25 cellular contexts compared by ENCODE assay signal in genomic region chr16:3589441-3589921, GRCh38. TPM values are rescaled to one million over a fixed set of nuclear protein-coding genes. Genes with fewer than 3 reads are reported as not detected.
A peak's percentile ranks its signal among the peaks of the same experiment; 100 is the strongest.
DNase-seq lines count a peak whose midpoint lies in the region; ATAC-seq, FAIRE-seq and TF ChIP-seq lines count a peak whose summit lies in the region.
"Had no signal": no experiment of that assay in that cellular context is flagged by ENCODE, and none has a peak within 500 bp of the region (broad histone marks: within the 10 kb centered on the region; RNA-seq: fewer than 3 reads in every experiment).

No MANE protein-coding gene starts in this region.

- BruUV-seq in HepG2 (replicated peaks; lab: Mats Ljungman, UMichigan), result no TSS peak

- DNase-seq in right lobe of liver, result peak in 1 of 3 donors; percentile 45
- DNase-seq in HepG2 (ENCODE audit: low spot score), result no peak
- DNase-seq in mucosa of descending colon, result no peak
- DNase-seq in inferior parietal cortex (ENCODE audit: extremely low spot score), result no peak
- no peak for DNase-seq in NCI-H2029 treated with DMSO at 0.1 percent for 48 hours (lab: John Stamatoyannopoulos, UW)
- DNase-seq in medulla oblongata (ENCODE audit: extremely low spot score), result no peak
- DNase-seq: activated CD8-positive, alpha-beta T cell treated with anti-CD3 and anti-CD28 coated beads for 36 hours; activated gamma-delta T cell; C1 segment of cervical spinal cord; colonic mucosa; EL; H9; NCI-H146; NCI-H2171 treated with DMSO at 0.1 percent for 48 hours; NCI-H524 treated with DMSO at 0.1 percent for 48 hours; stimulated activated CD4-positive, alpha-beta T cell treated with anti-CD3 and anti-CD28 coated beads, Interleukin-4, amount 100 ng/mL, for 24 hours; T-helper 2 cell had no signal

- no peaks in the 10 kb centered on the region for H3K9me3 Mint-ChIP-seq in dendritic cell treated with granulocyte-macrophage colony-stimulating factor and Interleukin-4, amounts not matched to agents 40 ng/mL and 50 ng/mL, for 4 days
- H3K9me3 Mint-ChIP-seq: activated CD8-positive, alpha-beta T cell treated with anti-CD3 and anti-CD28 coated beads for 36 hours; H9; IgD-negative memory B cell; stimulated activated naive CD8-positive, alpha-beta T cell treated with anti-CD3 and anti-CD28 coated beads, Interleukin-15, Interleukin-2, amounts not matched to agents 100 ng/mL and 50 ng/mL, for 24 hours had no signal

- in situ Hi-C loops in HepG2 (cut with HindIII; ENCODE audit: extremely low pct_ligation_motif_present, low pct_unique_long_range_greater_than_20kb), result no loop called here

- no peak overlapping the region for H3K9ac ChIP-seq in HepG2 (ENCODE audit: insufficient read depth, low read depth, low read length)

- H3K9me3 ChIP-seq in right lobe of liver (no peaks in the 10 kb centered on the region), HepG2 (ENCODE audit: low read length) (no peaks in the 10 kb centered on the region), mucosa of descending colon (no peaks in the 10 kb centered on the region)
- H3K9me3 ChIP-seq: breast epithelium, colonic mucosa, tibial nerve had no signal

- peak in 3 of 4 donors; percentile 20 to 54 (median 36) for ATAC-seq in right lobe of liver
- ATAC-seq in HepG2, result no peak
- peak; percentile 45 for ATAC-seq in mucosa of descending colon
- no peak for ATAC-seq in GM21367 (IDR thresholded peaks at IDR 0.05; ENCODE audit: unreplicated experiment)
- ATAC-seq: activated CD8-positive, alpha-beta T cell treated with anti-CD3 and anti-CD28 coated beads for 36 hours had no signal

- peaks cover 11% of the 10 kb centered on the region for H3K27me3 Mint-ChIP-seq in dendritic cell treated with granulocyte-macrophage colony-stimulating factor and Interleukin-4, amounts not matched to agents 40 ng/mL and 50 ng/mL, for 4 days
- H3K27me3 Mint-ChIP-seq: activated CD8-positive, alpha-beta T cell treated with anti-CD3 and anti-CD28 coated beads for 36 hours; IgD-negative memory B cell; stimulated activated naive CD8-positive, alpha-beta T cell treated with anti-CD3 and anti-CD28 coated beads, Interleukin-15, Interleukin-2, amounts not matched to agents 100 ng/mL and 50 ng/mL, for 24 hours had no signal

- H3K36me3 ChIP-seq in right lobe of liver, result no peaks in the 10 kb centered on the region
- H3K36me3 ChIP-seq in HepG2 (replicated peaks in 1 of 2; ENCODE audit: control insufficient read depth in 1 of 2, insufficient read depth in 2 of 2, low read length in 2 of 2), result 0 out of 5 replicates have a peak, but pooled peaks cover 0 to 4% of the 10 kb centered on the region in 2 experiments
- no peaks in the 10 kb centered on the region for H3K36me3 ChIP-seq in mucosa of descending colon (ENCODE audit: low read depth)
- H3K36me3 ChIP-seq: breast epithelium, colonic mucosa had no signal

- H3K4me1 ChIP-seq in right lobe of liver, result no peaks in the 10 kb centered on the region
- H3K4me1 ChIP-seq in HepG2 (ENCODE audit: insufficient read depth, low read length), result no peaks in the 10 kb centered on the region
- H3K4me1 ChIP-seq in mucosa of descending colon (ENCODE audit: low read depth), result no peaks in the 10 kb centered on the region
- H3K4me1 ChIP-seq: breast epithelium, colonic mucosa, tibial nerve had no signal

- H3K79me2 ChIP-seq in HepG2 (ENCODE audit: insufficient read depth, low read length), result no peaks in the 10 kb centered on the region

- intact Hi-C loops in right lobe of liver (cut with DNase I) (no loop called here), HepG2 (cut with micrococcal nuclease; ENCODE audit: unreplicated experiment) (no loop called here), mucosa of descending colon (cut with DNase I, micrococcal nuclease) (no loop called here)
- intact Hi-C loops in dendritic cell treated with granulocyte-macrophage colony-stimulating factor and Interleukin-4, amounts not matched to agents 40 ng/mL and 50 ng/mL, for 4 days (cut with micrococcal nuclease), result no loop called here

- H3K4me3 ChIP-seq in right lobe of liver (no peak overlapping the region), HepG2 (replicated peaks in 1 of 3; ENCODE audit: insufficient read depth in 1 of 3, low read depth in 2 of 3, low read length in 3 of 3) (no peak overlapping the region), mucosa of descending colon (no peak overlapping the region)
- H3K4me3 ChIP-seq: breast epithelium, colonic mucosa, SK-N-MC, tibial nerve had no signal

- TF ChIP-seq CTCF in right lobe of liver (IDR thresholded peaks at IDR 0.05), result no peak
- TF ChIP-seq CTCF in HepG2 (CRISPR knock-in tag; IDR thresholded peaks at IDR 0.05), result no peak
- no peak for TF ChIP-seq CTCF in mucosa of descending colon (IDR thresholded peaks at IDR 0.05)

- H3K4me2 ChIP-seq in HepG2 (ENCODE audit: low read depth, low read length), result no peak overlapping the region

- whole genome bisulfite sequencing in right lobe of liver (ENCODE audit: insufficient coverage, low coverage, low lambda C conversion rate, missing lambda C conversion rate), result 92% methylated on average over 2 of the region's 27 CpGs
- 97% methylated on average over 16 of the region's 27 CpGs for WGBS in HepG2 (ENCODE audit: low lambda C conversion rate)

- no peaks in the 10 kb centered on the region for H3K27me3 ChIP-seq in right lobe of liver
- no peaks in the 10 kb centered on the region for H3K27me3 ChIP-seq in HepG2 (ENCODE audit: control insufficient read depth in 1 of 2, insufficient read depth in 2 of 2, low read length in 2 of 2)
- H3K27me3 ChIP-seq: breast epithelium, colonic mucosa, tibial nerve had no signal

- peak overlapping the region; percentile 87 for H3K27ac Mint-ChIP-seq in dendritic cell treated with granulocyte-macrophage colony-stimulating factor and Interleukin-4, amounts not matched to agents 40 ng/mL and 50 ng/mL, for 4 days
- H3K27ac Mint-ChIP-seq: activated CD8-positive, alpha-beta T cell treated with anti-CD3 and anti-CD28 coated beads for 36 hours; stimulated activated naive CD8-positive, alpha-beta T cell treated with anti-CD3 and anti-CD28 coated beads, Interleukin-15, Interleukin-2, amounts not matched to agents 100 ng/mL and 50 ng/mL, for 24 hours had no signal

- no peak for TF ChIP-seq RAD21 in HepG2 (CRISPR knock-in tag; IDR thresholded peaks at IDR 0.05)

- no peak overlapping the region for H2AFZ ChIP-seq in HepG2 (ENCODE audit: low read length)

- no peak for FAIRE-seq in HepG2 (lab: Jason Lieb, UNC)

- CTCF ChIA-PET in HepG2 (lab: Yijun Ruan, JAX; ENCODE audit: low intra/inter-chr PET ratio, low total read pairs), result no interaction called here

- TF ChIP-seq POLR2A in right lobe of liver (IDR thresholded peaks at IDR 0.05) (no peak), HepG2 (IDR thresholded peaks at IDR 0.05; ENCODE audit: insufficient read depth in 1 of 2, low read depth in 2 of 2, low read length in 2 of 2) (no peak)

- TF ChIP-seq EP300 in HepG2 (IDR thresholded peaks at IDR 0.05; ENCODE audit: low read depth in 2 of 2, low read length in 2 of 2) (no peak), HepG2 (CRISPR knock-in tag; IDR thresholded peaks at IDR 0.05; ENCODE audit: borderline replicate concordance) (no peak)

- peak overlapping the region; percentile 79 for H3K4me3 Mint-ChIP-seq in dendritic cell treated with granulocyte-macrophage colony-stimulating factor and Interleukin-4, amounts not matched to agents 40 ng/mL and 50 ng/mL, for 4 days
- H3K4me3 Mint-ChIP-seq: activated CD8-positive, alpha-beta T cell treated with anti-CD3 and anti-CD28 coated beads for 36 hours; H9; IgD-negative memory B cell; stimulated activated naive CD8-positive, alpha-beta T cell treated with anti-CD3 and anti-CD28 coated beads, Interleukin-15, Interleukin-2, amounts not matched to agents 100 ng/mL and 50 ng/mL, for 24 hours had no signal

- H4K20me1 ChIP-seq in HepG2 (ENCODE audit: insufficient read depth, low read length), result no peaks in the 10 kb centered on the region

- POLR2A ChIA-PET in HepG2 (lab: Yijun Ruan, JAX), result no interaction called here

- peaks cover 52% of the 10 kb centered on the region for H3K36me3 Mint-ChIP-seq in dendritic cell treated with granulocyte-macrophage colony-stimulating factor and Interleukin-4, amounts not matched to agents 40 ng/mL and 50 ng/mL, for 4 days (ENCODE audit: low read depth)

- no peak overlapping the region for H3K27ac ChIP-seq in right lobe of liver
- no peak overlapping the region for H3K27ac ChIP-seq in HepG2 (ENCODE audit: extremely low read length, insufficient read depth, low read length)
- H3K27ac ChIP-seq: breast epithelium, colonic mucosa, SK-N-MC, tibial nerve had no signal

- peaks cover 75% of the 10 kb centered on the region for H3K4me1 Mint-ChIP-seq in dendritic cell treated with granulocyte-macrophage colony-stimulating factor and Interleukin-4, amounts not matched to agents 40 ng/mL and 50 ng/mL, for 4 days (ENCODE audit: low read depth)

RNA-seq across cellular contexts. Expression of gene NLRC3, which starts 12.3 kb away (rescaled TPM):
- 1 to 10 TPM in 1 of 6 experiments, under 1 TPM in 5; 0.53 to 1.2 (median 0.64) TPM for total RNA-seq in right lobe of liver
- not detected in 2 replicates for total RNA-seq in HepG2 (2016; rRNA removed; fragmentation: Illumina TruSeq; extraction: Trizol)
- not detected in 2 replicates for total RNA-seq in HepG2 (2016; cell fraction: cytosol; rRNA removed; fragmentation: Illumina TruSeq; extraction: Trizol; ENCODE audit: low read depth)
- total RNA-seq in HepG2 (2016; cell fraction: insoluble cytoplasmic fraction; rRNA removed; fragmentation: Illumina TruSeq; extraction: Trizol), result 0.09 TPM in 1 of 2 replicates, not detected in the other
- not detected in 2 replicates for total RNA-seq in HepG2 (2016; cell fraction: membrane; rRNA removed; fragmentation: Illumina TruSeq; extraction: Trizol)
- not detected in 2 replicates for total RNA-seq in HepG2 (2016; cell fraction: nucleus; rRNA removed; fragmentation: Illumina TruSeq; extraction: Trizol)
- polyA plus RNA-seq in HepG2 (2011; rRNA removed), result 0.01 TPM in 1 of 2 replicates, not detected in the other
- polyA plus RNA-seq in HepG2 (2011; cell fraction: cytosol; rRNA removed), result not detected in 2 replicates
- 0.02 TPM in 1 of 2 replicates, not detected in the other for polyA plus RNA-seq in HepG2 (2011; cell fraction: nucleus; rRNA removed)
- polyA plus RNA-seq in HepG2 (2012), result 0.09 and 0.11 TPM in 2 replicates
- not detected in 2 replicates for polyA plus RNA-seq in HepG2 (2016; cell fraction: cytosol; fragmentation: Illumina TruSeq; extraction: Trizol; ENCODE audit: low read depth)
- not detected in 2 replicates for polyA plus RNA-seq in HepG2 (2016; cell fraction: insoluble cytoplasmic fraction; fragmentation: Illumina TruSeq; extraction: Trizol; ENCODE audit: low read depth)
- not detected in 2 replicates for polyA plus RNA-seq in HepG2 (2016; cell fraction: membrane; fragmentation: Illumina TruSeq; extraction: Trizol; ENCODE audit: low read depth)
- not detected in 2 replicates for polyA plus RNA-seq in HepG2 (2016; cell fraction: nucleus; fragmentation: Illumina TruSeq; extraction: Trizol; ENCODE audit: insufficient read depth, low read depth)
- polyA minus RNA-seq in HepG2 (2011; rRNA and poly(A)+ RNA removed; ENCODE audit: low replicate concordance), result 0.07 TPM in 1 of 2 replicates, not detected in the other
- not detected in 2 replicates for polyA minus RNA-seq in HepG2 (2011; cell fraction: cytosol; rRNA and poly(A)+ RNA removed)
- polyA minus RNA-seq in HepG2 (2011; cell fraction: nucleus; rRNA and poly(A)+ RNA removed), result not detected in 2 replicates
- total RNA-seq in mucosa of descending colon, result 1 to 10 TPM; 1.4 to 2.6 (median 1.7) TPM
- total RNA-seq: M059J had no signal

RNA-seq across cellular contexts. Expression of gene SLX4, which starts 21.9 kb away (rescaled TPM):
- total RNA-seq in right lobe of liver, result 1 to 10 TPM; 1.8 to 2.9 (median 2.2) TPM
- 2.5 and 3.6 TPM in 2 replicates for total RNA-seq in HepG2 (2016; rRNA removed; fragmentation: Illumina TruSeq; extraction: Trizol)
- total RNA-seq in HepG2 (2016; cell fraction: cytosol; rRNA removed; fragmentation: Illumina TruSeq; extraction: Trizol; ENCODE audit: low read depth), result 0.97 and 1.0 TPM in 2 replicates
- total RNA-seq in HepG2 (2016; cell fraction: insoluble cytoplasmic fraction; rRNA removed; fragmentation: Illumina TruSeq; extraction: Trizol), result 2.1 and 3.8 TPM in 2 replicates
- 1.3 and 1.6 TPM in 2 replicates for total RNA-seq in HepG2 (2016; cell fraction: membrane; rRNA removed; fragmentation: Illumina TruSeq; extraction: Trizol)
- total RNA-seq in HepG2 (2016; cell fraction: nucleus; rRNA removed; fragmentation: Illumina TruSeq; extraction: Trizol), result 7.6 and 7.9 TPM in 2 replicates
- 1.1 and 1.3 TPM in 2 replicates for polyA plus RNA-seq in HepG2 (2011; rRNA removed)
- 0.40 and 0.46 TPM in 2 replicates for polyA plus RNA-seq in HepG2 (2011; cell fraction: cytosol; rRNA removed)
- 5.4 and 5.9 TPM in 2 replicates for polyA plus RNA-seq in HepG2 (2011; cell fraction: nucleus; rRNA removed)
- polyA plus RNA-seq in HepG2 (2012), result 0.97 and 1.2 TPM in 2 replicates
- 0.16 and 0.18 TPM in 2 replicates for polyA plus RNA-seq in HepG2 (2016; cell fraction: cytosol; fragmentation: Illumina TruSeq; extraction: Trizol; ENCODE audit: low read depth)
- polyA plus RNA-seq in HepG2 (2016; cell fraction: insoluble cytoplasmic fraction; fragmentation: Illumina TruSeq; extraction: Trizol; ENCODE audit: low read depth), result 1.1 and 1.7 TPM in 2 replicates
- polyA plus RNA-seq in HepG2 (2016; cell fraction: membrane; fragmentation: Illumina TruSeq; extraction: Trizol; ENCODE audit: low read depth), result 0.21 and 0.31 TPM in 2 replicates
- 12.5 and 14.1 TPM in 2 replicates for polyA plus RNA-seq in HepG2 (2016; cell fraction: nucleus; fragmentation: Illumina TruSeq; extraction: Trizol; ENCODE audit: insufficient read depth, low read depth)
- polyA minus RNA-seq in HepG2 (2011; rRNA and poly(A)+ RNA removed; ENCODE audit: low replicate concordance), result 1.5 and 3.9 TPM in 2 replicates
- 0.89 and 1.1 TPM in 2 replicates for polyA minus RNA-seq in HepG2 (2011; cell fraction: cytosol; rRNA and poly(A)+ RNA removed)
- 4.4 and 5.1 TPM in 2 replicates for polyA minus RNA-seq in HepG2 (2011; cell fraction: nucleus; rRNA and poly(A)+ RNA removed)
- total RNA-seq in mucosa of descending colon, result 1 to 10 TPM; 3.6 to 6.7 (median 5.0) TPM

Comparison
In these comparisons a context has a peak if more than half of its experiments do, and no peak if none do; other contexts are left out.
1. ATAC-seq: peak in right lobe of liver (3 of 4) and mucosa of descending colon (single experiment); none in HepG2 (single experiment) and GM21367 (single experiment).